ENCODE assay signal across 11 cellular contexts in genomic region chr17:55458977-55459376, GRCh38. TPM values are rescaled to one million over a fixed set of nuclear protein-coding genes. Genes with fewer than 3 reads are reported as not detected.
A peak's percentile ranks its signal among the peaks of the same experiment; 100 is the strongest.
DNase-seq lines count a peak whose midpoint lies in the region; ATAC-seq and TF ChIP-seq lines count a peak whose summit lies in the region.
"Had no signal": no experiment of that assay in that cellular context is flagged by ENCODE, and none has a peak within 500 bp of the region (broad histone marks: within the 10 kb centered on the region; RNA-seq: fewer than 3 reads in every experiment).

No MANE protein-coding gene starts in this region.

- in situ Hi-C loops in astrocyte of the spinal cord (cut with HindIII; ENCODE audit: low sequenced_read_pairs), result no loop called here

- no peaks in the 10 kb centered on the region for H3K36me3 Mint-ChIP-seq in CD14-positive monocyte

- no peaks in the 10 kb centered on the region for H3K36me3 ChIP-seq in effector memory CD4-positive, alpha-beta T cell (ENCODE audit: control insufficient read depth, insufficient read depth, low read length)
- H3K36me3 ChIP-seq: upper lobe of left lung had no signal

- no peak overlapping the region for H3K27ac ChIP-seq in effector memory CD4-positive, alpha-beta T cell (ENCODE audit: insufficient read depth, low read length, poor library complexity, severe bottlenecking)
- H3K27ac ChIP-seq: upper lobe of left lung had no signal

- peak; percentile 64 for ATAC-seq in GM19025 (IDR thresholded peaks at IDR 0.05; ENCODE audit: low read depth, unreplicated experiment)
- ATAC-seq in GM19467 (IDR thresholded peaks at IDR 0.05; ENCODE audit: unreplicated experiment), result no peak
- no peak for ATAC-seq in GM18861 (IDR thresholded peaks at IDR 0.05; ENCODE audit: unreplicated experiment)

- DNase-seq in M059J (ENCODE audit: low read depth) (peak; percentile 89), astrocyte of the spinal cord (ENCODE audit: low read depth, low spot score) (peak; percentile 80), CD14-positive monocyte (ENCODE audit: low spot score) (no peak)
- peak; percentile 14 for DNase-seq in stimulated activated CD8-positive, alpha-beta memory T cell treated with anti-CD3 and anti-CD28 coated beads, Interleukin-12 subunit alpha, Interleukin-12 subunit beta, amount 100 ng/mL, for 24 hours (ENCODE audit: extremely low read depth)
- no peak for DNase-seq in effector memory CD4-positive, alpha-beta T cell
- DNase-seq: amniotic stem cell, NCI-H226 had no signal

- H3K27ac Mint-ChIP-seq in CD14-positive monocyte, result no peak overlapping the region

- H3K9me3 ChIP-seq in effector memory CD4-positive, alpha-beta T cell (ENCODE audit: control insufficient read depth, low read length), result no peaks in the 10 kb centered on the region
- H3K9me3 ChIP-seq: upper lobe of left lung had no signal

- intact Hi-C loops in CD14-positive monocyte (cut with micrococcal nuclease), result no loop called here

- no peaks in the 10 kb centered on the region for H3K27me3 ChIP-seq in effector memory CD4-positive, alpha-beta T cell (replicated peaks; ENCODE audit: control insufficient read depth, insufficient read depth, low read length, poor library complexity, severe bottlenecking)
- H3K27me3 ChIP-seq: upper lobe of left lung had no signal

- H3K4me1 ChIP-seq in effector memory CD4-positive, alpha-beta T cell (ENCODE audit: control insufficient read depth, insufficient read depth, low read length, poor library complexity, severe bottlenecking), result no peaks in the 10 kb centered on the region

- peaks cover 0 to 4% (median 3%) of the 10 kb centered on the region in 7 donors for H3K9me3 Mint-ChIP-seq in CD14-positive monocyte

- no peak overlapping the region for H3K4me3 Mint-ChIP-seq in CD14-positive monocyte

- peaks cover 2 to 10% (median 5%) of the 10 kb centered on the region in 3 donors for H3K27me3 Mint-ChIP-seq in CD14-positive monocyte (ENCODE audit: low read depth in 3 of 3)

- no peak overlapping the region for H3K4me3 ChIP-seq in astrocyte of the spinal cord (ENCODE audit: low read depth, low read length)
- H3K4me3 ChIP-seq in effector memory CD4-positive, alpha-beta T cell (ENCODE audit: insufficient read depth, low read depth, low read length, poor library complexity, severe bottlenecking), result no peak overlapping the region
- H3K4me3 ChIP-seq: upper lobe of left lung had no signal

- TF ChIP-seq CTCF in astrocyte of the spinal cord (IDR thresholded peaks at IDR 0.05; ENCODE audit: low read depth, low read length) (no peak), CD14-positive monocyte (IDR thresholded peaks at IDR 0.05) (no peak)

- H3K4me1 Mint-ChIP-seq in CD14-positive monocyte, result peaks cover 7% of the 10 kb centered on the region

RNA-seq across cellular contexts. Expression of gene MMD, which starts 37.3 kb away (rescaled TPM):
- 28.6 and 35.2 TPM in 2 replicates for total RNA-seq in M059J (2014; rRNA removed; shearing (Covaris generic))
- 1 to 10 TPM; 3.4 to 4.6 TPM for polyA plus RNA-seq in CD14-positive monocyte

RNA-seq across cellular contexts. Expression of gene SMIM36, which starts 52.3 kb away (rescaled TPM):
- total RNA-seq in M059J (2014; rRNA removed; shearing (Covaris generic)), result not detected in 2 replicates
- polyA plus RNA-seq in CD14-positive monocyte, result not detected
- total RNA-seq: upper lobe of left lung had no signal

Comparison
In these comparisons a context has a peak if more than half of its experiments do, and no peak if none do; other contexts are left out.
1. DNase-seq: peak in M059J (single experiment), astrocyte of the spinal cord (single experiment) and stimulated activated CD8-positive, alpha-beta memory T cell treated with anti-CD3 and anti-CD28 coated beads, Interleukin-12 subunit alpha, Interleukin-12 subunit beta, amount 100 ng/mL, for 24 hours (single experiment); none in CD14-positive monocyte (single experiment) and effector memory CD4-positive, alpha-beta T cell (0 of 3).